17 cellular contexts compared by ENCODE assay signal in the genomic region with DNA sequence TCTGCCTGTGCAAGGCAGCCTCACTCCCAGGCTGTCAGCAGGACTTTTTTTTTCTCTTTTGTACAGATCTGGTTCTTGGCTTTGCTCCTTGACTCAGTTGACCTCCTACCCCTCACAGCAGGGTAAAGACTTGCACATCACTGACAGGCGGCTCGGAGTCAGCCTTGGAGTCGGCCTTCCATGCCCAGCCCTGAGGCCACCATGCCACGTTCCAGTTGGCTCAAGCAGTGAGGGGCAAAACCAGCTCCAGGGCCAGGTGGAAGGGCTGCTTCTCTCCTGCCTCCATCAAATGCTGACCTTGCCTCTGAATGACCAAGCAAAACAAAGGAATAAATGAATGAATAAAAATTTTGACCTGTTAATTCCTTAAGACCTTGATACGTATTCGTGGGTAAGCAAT.
"Had no signal": no experiment of that assay in that cellular context is flagged by ENCODE, and none has a peak within 500 bp of the region (broad histone marks: within the 10 kb centered on the region; RNA-seq: fewer than 3 reads in every experiment).

No MANE protein-coding gene starts in this region.

- DNase-seq: cerebellar nuclear complex; colonic mucosa; dermis blood vessel endothelial cell; foreskin melanocyte; mammary epithelial cell; stimulated activated CD4-positive, alpha-beta T cell treated with anti-CD3 and anti-CD28 coated beads, Interleukin-15, amount 100 ng/mL, for 24 hours; stimulated activated CD4-positive, alpha-beta T cell treated with anti-CD3 and anti-CD28 coated beads, Interleukin-1b, Interleukin-23, amount 100 ng/mL, for 48 hours; stimulated activated CD4-positive, alpha-beta T cell treated with anti-CD3 and anti-CD28 coated beads, Interleukin-4, amount 100 ng/mL, for 24 hours; stimulated activated naive B cell treated with anti-CD40 and anti-IgM and Interleukin-4, amounts not matched to agents 10 μg/mL and 1 μg/mL and 100 μg/mL, for 72 hours; stimulated activated naive CD8-positive, alpha-beta T cell treated with anti-CD3 and anti-CD28 coated beads, Interleukin-15, amount 100 ng/mL, for 72 hours; testis had no signal

- H3K4me3 Mint-ChIP-seq: naive thymus-derived CD4-positive, alpha-beta T cell; stimulated activated naive B cell treated with anti-CD40 and anti-IgM and Interleukin-4, amounts not matched to agents 10 μg/mL and 1 μg/mL and 100 μg/mL, for 72 hours; stimulated activated naive CD8-positive, alpha-beta T cell treated with anti-CD3 and anti-CD28 coated beads, Interleukin-15, amount 100 ng/mL, for 72 hours had no signal

- ATAC-seq: left colon; naive thymus-derived CD4-positive, alpha-beta T cell; right cardiac atrium; stimulated activated naive B cell treated with anti-CD40 and anti-IgM and Interleukin-4, amounts not matched to agents 10 μg/mL and 1 μg/mL and 100 μg/mL, for 72 hours; stimulated activated naive CD8-positive, alpha-beta T cell treated with anti-CD3 and anti-CD28 coated beads, Interleukin-15, amount 100 ng/mL, for 72 hours had no signal

- H3K36me3 ChIP-seq: colonic mucosa, neutrophil, transverse colon had no signal

- H3K27ac Mint-ChIP-seq: naive thymus-derived CD4-positive, alpha-beta T cell; stimulated activated naive B cell treated with anti-CD40 and anti-IgM and Interleukin-4, amounts not matched to agents 10 μg/mL and 1 μg/mL and 100 μg/mL, for 72 hours; stimulated activated naive CD8-positive, alpha-beta T cell treated with anti-CD3 and anti-CD28 coated beads, Interleukin-15, amount 100 ng/mL, for 72 hours had no signal

- H3K4me3 ChIP-seq: colonic mucosa, hepatocyte, testis, transverse colon had no signal

- H3K4me2 ChIP-seq: hepatocyte had no signal

- H3K27me3 ChIP-seq: colonic mucosa, hepatocyte, neutrophil, testis, transverse colon had no signal

- H3K27ac ChIP-seq: colonic mucosa, hepatocyte, neutrophil, testis, transverse colon had no signal

- H2AFZ ChIP-seq: hepatocyte had no signal

- H3K4me1 Mint-ChIP-seq: naive thymus-derived CD4-positive, alpha-beta T cell; stimulated activated naive B cell treated with anti-CD40 and anti-IgM and Interleukin-4, amounts not matched to agents 10 μg/mL and 1 μg/mL and 100 μg/mL, for 72 hours; stimulated activated naive CD8-positive, alpha-beta T cell treated with anti-CD3 and anti-CD28 coated beads, Interleukin-15, amount 100 ng/mL, for 72 hours had no signal

- H3K4me1 ChIP-seq: colonic mucosa, testis, transverse colon had no signal

- H3K27me3 Mint-ChIP-seq: naive thymus-derived CD4-positive, alpha-beta T cell; stimulated activated naive CD8-positive, alpha-beta T cell treated with anti-CD3 and anti-CD28 coated beads, Interleukin-15, amount 100 ng/mL, for 72 hours had no signal

- H3K9me3 ChIP-seq: colonic mucosa, neutrophil, testis had no signal

- H3K79me2 ChIP-seq: hepatocyte had no signal
